ENCODE assay signal across 8 cellular contexts in genomic region chr4:83552924-83553323, GRCh38. TPM values are rescaled to one million over a fixed set of nuclear protein-coding genes. Genes with fewer than 3 reads are reported as not detected.
DNase-seq lines count a peak whose midpoint lies in the region; ATAC-seq and TF ChIP-seq lines count a peak whose summit lies in the region.

No MANE protein-coding gene starts in this region.

- H3K4me3 ChIP-seq in PC-9 (no peak overlapping the region), mesendoderm (ENCODE audit: low read length) (no peak overlapping the region), lower lobe of right lung (no peak overlapping the region)

- H3K23ac ChIP-seq in mesendoderm (ENCODE audit: low read length), result no peak overlapping the region

- H3K27me3 ChIP-seq in PC-9 (ENCODE audit: insufficient read depth, low read depth), result no peaks in the 10 kb centered on the region
- H3K27me3 ChIP-seq in mesendoderm (ENCODE audit: insufficient read depth, low read length, poor library complexity), result no peaks in the 10 kb centered on the region
- no peaks in the 10 kb centered on the region for H3K27me3 ChIP-seq in lower lobe of right lung (ENCODE audit: low read depth)

- H3K4me1 ChIP-seq in PC-9 (replicated peaks; ENCODE audit: insufficient read depth) (peaks cover 74% of the 10 kb centered on the region), mesendoderm (ENCODE audit: control insufficient read depth, low read depth, low read length) (no peaks in the 10 kb centered on the region), lower lobe of right lung (peaks cover 6% of the 10 kb centered on the region)

- no peak overlapping the region for H3K4ac ChIP-seq in mesendoderm (ENCODE audit: low read depth, low read length)

- no peak overlapping the region for H2BK120ac ChIP-seq in mesendoderm (ENCODE audit: low read depth, low read length)

- CTCF ChIA-PET in PC-9 (lab: Charles Lee), result no interaction called here

- H3K4me2 ChIP-seq in PC-9 (peak overlapping the region; percentile 63), mesendoderm (ENCODE audit: low read length) (no peak overlapping the region)

- H4K5ac ChIP-seq in mesendoderm (ENCODE audit: low read length), result no peak overlapping the region

- H3K9ac ChIP-seq in mesendoderm (ENCODE audit: low read length), result no peak overlapping the region

- H4K20me1 ChIP-seq in PC-9 (ENCODE audit: insufficient read depth), result no peaks in the 10 kb centered on the region

- H4K8ac ChIP-seq in mesendoderm (ENCODE audit: low read depth, low read length), result peak overlapping the region; percentile 28

- H3K9me2 ChIP-seq in PC-9 (ENCODE audit: insufficient read depth), result no peaks in the 10 kb centered on the region

- no peaks in the 10 kb centered on the region for H3K79me1 ChIP-seq in mesendoderm (ENCODE audit: low read length)

- no peak overlapping the region for H2BK5ac ChIP-seq in mesendoderm (ENCODE audit: low read length)

- no peak overlapping the region for H3K56ac ChIP-seq in mesendoderm (ENCODE audit: low read length)

- peak overlapping the region; percentile 99 for H3K27ac ChIP-seq in PC-9
- H3K27ac ChIP-seq in mesendoderm (ENCODE audit: low read depth, low read length), result no peak overlapping the region
- no peak overlapping the region for H3K27ac ChIP-seq in lower lobe of right lung

- WGBS in mesendoderm (ENCODE audit: extremely low coverage, insufficient coverage, low lambda C conversion rate), result no CpG with 5 or more reads among the region's 2 CpGs

- H3F3A ChIP-seq in PC-9 (ENCODE audit: insufficient read depth, low read depth), result peaks cover 16% of the 10 kb centered on the region

- no peak overlapping the region for H3K18ac ChIP-seq in mesendoderm (ENCODE audit: low read length)

- intact Hi-C loops in PC-9 (cut with micrococcal nuclease; ENCODE audit: unreplicated experiment), result no loop called here
- intact Hi-C loops in lower lobe of right lung (cut with DNase I), result no loop called here

- no peak overlapping the region for H2BK15ac ChIP-seq in mesendoderm (replicated peaks; ENCODE audit: low read depth)

- TF ChIP-seq CTCF in PC-9 (conservative IDR thresholded peaks at IDR 0.05), result no peak
- no peak for TF ChIP-seq CTCF in lower lobe of right lung (IDR thresholded peaks at IDR 0.05)

- H2AK5ac ChIP-seq in mesendoderm (ENCODE audit: low read length), result no peak overlapping the region

- H3K79me2 ChIP-seq in PC-9 (ENCODE audit: low read depth) (peaks cover 72% of the 10 kb centered on the region), mesendoderm (ENCODE audit: control insufficient read depth, insufficient read depth, low read length) (no peaks in the 10 kb centered on the region)

- DNase-seq in PC-9 (peak in 1 of 2 experiments; percentile 87), mesendoderm (no peak), lower lobe of right lung (no peak), NCI-H146 treated with DMSO at 0.1 percent for 48 hours (lab: John Stamatoyannopoulos, UW; ENCODE audit: unreplicated experiment) (no peak)
- no peak for DNase-seq in activated naive CD4-positive, alpha-beta T cell (lab: John Stamatoyannopoulos, UW)

- no peaks in the 10 kb centered on the region for H3K9me3 ChIP-seq in PC-9 (ENCODE audit: insufficient read depth, low read depth)
- H3K9me3 ChIP-seq in lower lobe of right lung, result no peaks in the 10 kb centered on the region

- no peak overlapping the region for H2AFZ ChIP-seq in PC-9

- POLR2A ChIA-PET in PC-9 (lab: Charles Lee; ENCODE audit: unreplicated experiment), result interaction anchor here (0.5 to 0.7 kb wide), 3 partner anchors 244 to 273 kb away, joined by 3 to 10 read pairs (median 3); no protein-coding TSS in a partner anchor

- ATAC-seq in GM18502 (IDR thresholded peaks at IDR 0.05; ENCODE audit: poor library complexity, unreplicated experiment) (peak; percentile 60), HG02610 (IDR thresholded peaks at IDR 0.05; ENCODE audit: unreplicated experiment) (peak; percentile 37), lower lobe of right lung (no peak), GM21576 (IDR thresholded peaks at IDR 0.05; ENCODE audit: unreplicated experiment) (no peak)

- H3K36me3 ChIP-seq in PC-9 (ENCODE audit: low read depth) (0 out of 2 replicates have a peak, but pooled peaks cover 5% of the 10 kb centered on the region), mesendoderm (ENCODE audit: control insufficient read depth, insufficient read depth, low read length) (no peaks in the 10 kb centered on the region), lower lobe of right lung (no peaks in the 10 kb centered on the region)

- no TSS peak for BruUV-seq in PC-9 (replicated peaks; lab: Mats Ljungman, UMichigan)

RNA-seq across cellular contexts. Expression of gene GPAT3, which starts 17.0 kb away (rescaled TPM):
- 27.0 and 29.1 TPM in 2 replicates for total RNA-seq in PC-9 (2021)
- polyA plus RNA-seq in mesendoderm (2013, experiment 1 of 2), result 1.2 TPM
- 1.2 TPM for polyA plus RNA-seq in mesendoderm (2013, experiment 2 of 2)
- 5.9 TPM for total RNA-seq in lower lobe of right lung

Comparison
In these comparisons a context has a peak if more than half of its experiments do, and no peak if none do; other contexts are left out.
1. ATAC-seq: peak in GM18502 (single experiment) and HG02610 (single experiment); none in lower lobe of right lung (0 of 2) and GM21576 (single experiment).